In genomic region chr20:93641-94040, GRCh38 we compare ENCODE assay signal across 32 cellular contexts. TPM values are rescaled to one million over a fixed set of nuclear protein-coding genes. Genes with fewer than 3 reads are reported as not detected.
"Had no signal": no experiment of that assay in that cellular context is flagged by ENCODE, and none has a peak within 500 bp of the region (broad histone marks: within the 10 kb centered on the region; RNA-seq: fewer than 3 reads in every experiment).

No MANE protein-coding gene starts in this region.

- H3K9me3 ChIP-seq: testis, thoracic aorta, thyroid gland, uterus, vagina had no signal

- H3K36me3 ChIP-seq: stomach, suprapubic skin, thoracic aorta, thyroid gland, tibial artery, tibial nerve, transverse colon, upper lobe of left lung, upper lobe of right lung, uterus, vagina had no signal

- FAIRE-seq: urothelium cell line had no signal

- H3K27me3 ChIP-seq: testis, thyroid gland, tibial artery, tibial nerve, upper lobe of left lung, upper lobe of right lung, uterus, vagina had no signal

- ATAC-seq: stimulated activated effector memory CD8-positive, alpha-beta T cell treated with anti-CD3 and anti-CD28 coated beads, Interleukin-12 subunit alpha, Interleukin-12 subunit beta, amount 100 ng/mL, for 72 hours; stimulated activated memory B cell treated with anti-CD40 and anti-IgM and Interleukin-4, amounts not matched to agents 10 μg/mL and 1 μg/mL and 100 μg/mL, for 72 hours; stimulated activated naive B cell treated with anti-CD40 and anti-IgM and Interleukin-4, amounts not matched to agents 10 μg/mL and 1 μg/mL and 100 μg/mL, for 72 hours; stimulated activated naive CD8-positive, alpha-beta T cell treated with anti-CD3 and anti-CD28 coated beads, Interleukin-15, amount 100 ng/mL, for 72 hours; stimulated activated naive CD8-positive, alpha-beta T cell treated with anti-CD3 and anti-CD28 coated beads, Interleukin-15, Interleukin-2, amounts not matched to agents 100 U/mL and 50 U/mL, for 24 hours; upper lobe of right lung had no signal

- H3K27ac ChIP-seq: stomach, suprapubic skin, testis, thoracic aorta, thyroid gland, tibial artery, tibial nerve, transverse colon, upper lobe of left lung, upper lobe of right lung, uterus, vagina had no signal

- DNase-seq: stimulated activated CD4-positive, alpha-beta T cell treated with anti-CD3 and anti-CD28 coated beads, Interleukin-2, amount 100 ng/mL, for 48 hours; stimulated activated CD4-positive, alpha-beta T cell treated with anti-CD3 and anti-CD28 coated beads, Interleukin-4, amount 100 ng/mL, for 1 hour; stimulated activated CD4-positive, alpha-beta T cell treated with anti-CD3 and anti-CD28 coated beads, Interleukin-4, amount 100 ng/mL, for 24 hours; stimulated activated CD4-positive, alpha-beta T cell treated with anti-CD3 and anti-CD28 coated beads, Interleukin-4, amount 100 ng/mL, for 4 hours; stimulated activated CD8-positive, alpha-beta memory T cell treated with anti-CD3 and anti-CD28 coated beads, Interleukin-4, amount 100 ng/mL, for 48 hours; stimulated activated naive B cell treated with anti-CD40 and anti-IgM and Interleukin-4, amounts not matched to agents 10 μg/mL and 1 μg/mL and 100 μg/mL, for 72 hours; stimulated activated naive CD4-positive, alpha-beta T cell; stimulated activated naive CD4-positive, alpha-beta T cell treated with Interleukin-2 at 50 U/mL for 16 hours; stimulated activated naive CD8-positive, alpha-beta T cell treated with anti-CD3 and anti-CD28 coated beads, Interleukin-15, amount 100 ng/mL, for 72 hours; stimulated activated naive CD8-positive, alpha-beta T cell treated with anti-CD3 and anti-CD28 coated beads, Interleukin-15, Interleukin-2, amounts not matched to agents 100 U/mL and 50 U/mL, for 24 hours; stomach; substantia nigra; testis; thyroid gland; tibial artery; transverse colon; trophoblast cell; upper lobe of left lung; upper lobe of right lung; uterus had no signal

- H3K4me1 ChIP-seq: stomach, suprapubic skin, testis, thyroid gland, tibial artery, tibial nerve, transverse colon, upper lobe of left lung, upper lobe of right lung, uterus, vagina had no signal

- H3K4me3 ChIP-seq: stomach, suprapubic skin, testis, thoracic aorta, thyroid gland, tibial artery, tibial nerve, transverse colon, upper lobe of left lung, upper lobe of right lung, uterus, vagina had no signal

RNA-seq across cellular contexts. Expression of gene DEFB125, which starts 6.2 kb away (rescaled TPM):
- total RNA-seq: stomach, subcutaneous adipose tissue, suprapubic skin, temporal lobe, thoracic aorta, thyroid gland, tibial nerve, transverse colon, upper lobe of left lung, upper lobe of right lung, ureter, urinary bladder, uterus, vagina had no signal
- polyA plus RNA-seq: stomach, urinary bladder had no signal

RNA-seq across cellular contexts. Expression of gene DEFB126, which starts 48.7 kb away (rescaled TPM):
- total RNA-seq: stomach, subcutaneous adipose tissue, suprapubic skin, temporal lobe, testis, thoracic aorta, thyroid gland, tibial nerve, transverse colon, upper lobe of left lung, upper lobe of right lung, ureter, urinary bladder, uterus, vagina had no signal
- polyA plus RNA-seq: stomach, thymus, urinary bladder had no signal
